ENCODE assay signal across 8 cellular contexts in the genomic region with DNA sequence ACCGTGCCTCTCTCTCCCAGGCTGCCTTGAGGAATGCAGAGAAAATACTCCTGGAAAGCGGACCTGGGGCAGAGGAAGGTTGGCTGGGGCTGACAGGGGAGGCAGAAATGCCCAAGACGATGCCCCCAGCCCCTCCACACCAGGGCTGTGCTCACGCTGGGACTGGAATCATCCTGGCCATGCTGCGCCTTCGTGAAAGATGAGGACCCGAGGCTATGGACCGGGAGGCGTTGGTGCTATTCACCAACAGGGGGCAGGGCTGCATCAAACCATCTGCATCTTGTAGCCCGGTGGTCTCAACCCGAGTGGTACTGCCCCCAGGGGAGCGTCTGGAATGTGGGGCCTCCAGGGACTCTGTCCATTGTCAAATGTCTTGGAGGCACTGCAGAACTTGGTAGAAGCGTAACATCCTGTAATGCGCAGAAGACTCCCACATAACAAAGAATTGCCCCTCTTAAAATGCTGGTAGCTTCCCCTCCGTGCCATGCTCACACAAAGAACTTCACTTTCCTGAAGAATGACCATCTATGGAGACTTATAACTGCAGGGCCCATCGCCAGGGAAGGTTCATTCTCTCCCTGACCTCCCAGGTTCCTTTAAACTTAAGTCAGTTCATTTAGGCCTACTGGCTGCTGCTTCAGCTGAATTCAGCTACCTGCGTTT.
A peak's percentile ranks its signal among the peaks of the same experiment; 100 is the strongest.
DNase-seq lines count a peak whose midpoint lies in the region; ATAC-seq and TF ChIP-seq lines count a peak whose summit lies in the region.

No MANE protein-coding gene starts in this region.

- ATAC-seq in GM21717 (IDR thresholded peaks at IDR 0.05; ENCODE audit: unreplicated experiment) (no peak), HG02885 (IDR thresholded peaks at IDR 0.05; ENCODE audit: poor library complexity, unreplicated experiment) (no peak), GM19463 (IDR thresholded peaks at IDR 0.05; ENCODE audit: unreplicated experiment) (no peak)

- no peak overlapping the region for H3K4me2 ChIP-seq in Loucy (ENCODE audit: low read depth, low read length, poor library complexity, severe bottlenecking)

- DNase-seq in NCI-H748 (lab: John Stamatoyannopoulos, UW; ENCODE audit: unreplicated experiment) = peak; percentile 19
- DNase-seq in NCI-H748 treated with DMSO at 0.1 percent for 48 hours (lab: John Stamatoyannopoulos, UW) = no peak
- DNase-seq in coronary artery (ENCODE audit: low spot score) = no peak
- no peak for DNase-seq in retinal pigment epithelial cell (ENCODE audit: low read depth)

- H3K9me2 ChIP-seq in Loucy (replicated peaks; ENCODE audit: low read depth, low read length) = no peaks in the 10 kb centered on the region

- no peaks in the 10 kb centered on the region for H3K36me3 ChIP-seq in Loucy (ENCODE audit: insufficient read depth, low read length)

- no peaks in the 10 kb centered on the region for H3K4me1 ChIP-seq in Loucy (ENCODE audit: insufficient read depth, low read length, poor library complexity, severe bottlenecking)

- H3F3A ChIP-seq in Loucy (ENCODE audit: low read depth) = no peaks in the 10 kb centered on the region

- no peaks in the 10 kb centered on the region for H4K20me1 ChIP-seq in Loucy (ENCODE audit: insufficient read depth, low read length, poor library complexity, severe bottlenecking)

- no peaks in the 10 kb centered on the region for H3K79me2 ChIP-seq in Loucy (ENCODE audit: insufficient read depth, low read length)

- no peaks in the 10 kb centered on the region for H3K9me3 ChIP-seq in Loucy (ENCODE audit: insufficient read depth, low read depth, low read length)

- H3K27me3 ChIP-seq in Loucy (ENCODE audit: insufficient read depth, low read length, poor library complexity, severe bottlenecking) = no peaks in the 10 kb centered on the region

- H2AFZ ChIP-seq in Loucy (ENCODE audit: low read length) = no peak overlapping the region

- TF ChIP-seq CTCF in Loucy (conservative IDR thresholded peaks at IDR 0.05; ENCODE audit: low read length) = peak; percentile 73
- peak; percentile 12 for TF ChIP-seq CTCF in coronary artery (IDR thresholded peaks at IDR 0.05)
- TF ChIP-seq CTCF in retinal pigment epithelial cell (conservative IDR thresholded peaks at IDR 0.05; ENCODE audit: low read depth, low read length) = peak; percentile 45

- no peak overlapping the region for H3K27ac ChIP-seq in coronary artery

- no peak overlapping the region for H3K9ac ChIP-seq in Loucy (ENCODE audit: low read depth, low read length, poor library complexity, severe bottlenecking)

- H3K4me3 ChIP-seq in Loucy (ENCODE audit: low read length, poor library complexity, severe bottlenecking) (no peak overlapping the region), coronary artery (no peak overlapping the region), retinal pigment epithelial cell (ENCODE audit: low read length) (no peak overlapping the region)

Comparison
In these comparisons a context has a peak if more than half of its experiments do, and no peak if none do; other contexts are left out.
1. CTCF ChIP-seq: peak in every context shown above with its lines; median percentile 73 in Loucy; 45 in retinal pigment epithelial cell; 12 in coronary artery.